Comparison of ENCODE assay signal across 1 cellular context in the genomic region with DNA sequence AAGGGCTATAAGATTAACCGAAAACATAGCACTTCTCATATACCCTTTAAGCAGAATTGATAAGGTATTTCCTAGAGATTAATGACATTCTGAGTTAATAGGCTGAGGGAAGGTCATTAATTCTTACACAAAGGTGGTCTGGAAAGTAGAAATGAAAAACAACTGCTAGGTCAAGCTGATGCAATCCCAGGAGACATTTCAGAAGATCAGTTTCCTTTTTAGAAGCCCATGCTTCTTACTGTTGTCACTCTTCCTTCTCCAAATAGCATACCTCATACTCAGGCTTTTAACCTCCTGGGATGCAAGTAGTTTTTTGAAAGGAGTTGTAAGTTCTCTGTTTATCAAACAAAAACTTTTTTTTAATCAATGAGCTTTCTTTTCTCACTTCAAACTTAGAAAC.
TF ChIP-seq lines count a peak whose summit lies in the region.

No MANE protein-coding gene starts in this region.

TF ChIP-seq in GM12878, 131 proteins besides CTCF, POLR2A, EP300 and RAD21 (continued from another document):
- TF ChIP-seq CEBPB (IDR thresholded peaks at IDR 0.05; ENCODE audit: borderline replicate concordance in 1 of 2, low read depth in 2 of 2, low read length in 2 of 2) = peak in 1 of 2 experiments; percentile 55; a peak in 1 of 4 replicates
